2 cellular contexts compared by ENCODE assay signal in the genomic region with DNA sequence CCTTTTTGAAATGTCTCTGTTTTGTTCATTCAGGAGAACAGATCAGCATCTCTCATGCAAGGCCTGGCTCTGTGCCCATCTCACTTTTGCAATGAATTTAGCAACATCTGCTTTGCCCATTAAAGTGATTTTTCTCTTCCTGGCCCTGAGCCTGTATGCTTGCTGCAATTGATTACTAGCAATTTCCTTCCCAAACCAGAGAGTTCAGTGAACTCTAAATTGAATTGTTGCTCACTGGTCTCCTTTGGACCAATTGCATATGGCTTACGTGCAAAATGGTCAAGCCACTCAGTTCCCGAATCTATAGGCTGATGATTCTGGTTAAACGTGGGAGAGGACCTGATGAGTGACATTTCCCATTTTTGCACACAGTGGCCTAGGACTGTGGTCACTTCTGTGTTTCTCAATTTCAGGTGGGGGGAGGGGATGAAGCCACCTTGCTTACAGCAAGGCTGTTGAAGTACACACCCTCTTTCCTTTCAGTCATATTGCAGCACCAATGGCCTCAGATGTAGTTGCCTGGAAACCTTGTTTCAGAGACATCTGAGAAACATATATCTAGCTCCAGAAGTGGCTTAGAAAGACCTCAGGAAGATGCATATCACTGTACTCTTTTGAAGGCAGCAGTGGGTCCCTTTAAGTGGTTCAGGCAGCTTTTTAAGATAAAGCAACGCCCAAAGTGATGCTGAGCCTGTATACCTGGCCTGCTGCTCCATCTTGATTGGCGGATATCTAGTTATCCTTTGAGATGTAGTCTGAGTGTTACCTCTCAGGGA.
TF ChIP-seq lines count a peak whose summit lies in the region.

No MANE protein-coding gene starts in this region.

TF ChIP-seq in GM12891, 5 proteins besides CTCF, POLR2A, EP300 and RAD21:
- TF ChIP-seq POU2F2 (IDR thresholded peaks at IDR 0.05; ENCODE audit: low read depth, low read length) (peak; percentile 54), POLR2AphosphoS5 (IDR thresholded peaks at IDR 0.05; ENCODE audit: low read depth, low read length) (no peak), TAF1 (IDR thresholded peaks at IDR 0.05; ENCODE audit: low read depth, low read length) (no peak), SPI1 (IDR thresholded peaks at IDR 0.05; ENCODE audit: low read depth, low read length) (peak; percentile 86), PAX5 (IDR thresholded peaks at IDR 0.05; ENCODE audit: insufficient read depth, low read length, severe bottlenecking) (no peak)

TF ChIP-seq in IMR-90, 13 proteins besides CTCF, POLR2A, EP300 and RAD21:
- TF ChIP-seq MAZ (IDR thresholded peaks at IDR 0.05; ENCODE audit: borderline replicate concordance, low read depth, low read length), result no peak
- no peak for TF ChIP-seq CHD1 (IDR thresholded peaks at IDR 0.05; ENCODE audit: low read depth, low read length)
- TF ChIP-seq NFE2L2 (IDR thresholded peaks at IDR 0.05; ENCODE audit: low read depth, low read length), result no peak
- no peak for TF ChIP-seq SMC3 (IDR thresholded peaks at IDR 0.05; ENCODE audit: low read depth, low read length)
- no peak for TF ChIP-seq MAFK (IDR thresholded peaks at IDR 0.05; ENCODE audit: low read depth, low read length)
- TF ChIP-seq RCOR1 (IDR thresholded peaks at IDR 0.05; ENCODE audit: insufficient replicate concordance, low read length), result no peak
- no peak for TF ChIP-seq MXI1 (IDR thresholded peaks at IDR 0.05; ENCODE audit: borderline replicate concordance, low read depth, low read length)
- TF ChIP-seq, protein P1, sequence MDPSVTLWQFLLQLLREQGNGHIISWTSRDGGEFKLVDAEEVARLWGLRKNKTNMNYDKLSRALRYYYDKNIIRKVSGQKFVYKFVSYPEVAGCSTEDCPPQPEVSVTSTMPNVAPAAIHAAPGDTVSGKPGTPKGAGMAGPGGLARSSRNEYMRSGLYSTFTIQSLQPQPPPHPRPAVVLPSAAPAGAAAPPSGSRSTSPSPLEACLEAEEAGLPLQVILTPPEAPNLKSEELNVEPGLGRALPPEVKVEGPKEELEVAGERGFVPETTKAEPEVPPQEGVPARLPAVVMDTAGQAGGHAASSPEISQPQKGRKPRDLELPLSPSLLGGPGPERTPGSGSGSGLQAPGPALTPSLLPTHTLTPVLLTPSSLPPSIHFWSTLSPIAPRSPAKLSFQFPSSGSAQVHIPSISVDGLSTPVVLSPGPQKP (IDR thresholded peaks at IDR 0.05; ENCODE audit: borderline replicate concordance, low read depth, low read length), result no peak
- TF ChIP-seq, protein P2, sequence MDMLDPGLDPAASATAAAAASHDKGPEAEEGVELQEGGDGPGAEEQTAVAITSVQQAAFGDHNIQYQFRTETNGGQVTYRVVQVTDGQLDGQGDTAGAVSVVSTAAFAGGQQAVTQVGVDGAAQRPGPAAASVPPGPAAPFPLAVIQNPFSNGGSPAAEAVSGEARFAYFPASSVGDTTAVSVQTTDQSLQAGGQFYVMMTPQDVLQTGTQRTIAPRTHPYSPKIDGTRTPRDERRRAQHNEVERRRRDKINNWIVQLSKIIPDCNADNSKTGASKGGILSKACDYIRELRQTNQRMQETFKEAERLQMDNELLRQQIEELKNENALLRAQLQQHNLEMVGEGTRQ (IDR thresholded peaks at IDR 0.05; ENCODE audit: low read depth, low read length), result no peak
- TF ChIP-seq FOS (IDR thresholded peaks at IDR 0.05; ENCODE audit: low read depth, low read length), result no peak
- TF ChIP-seq CEBPB (IDR thresholded peaks at IDR 0.05; ENCODE audit: low read depth, low read length), result no peak
- TF ChIP-seq BHLHE40 (IDR thresholded peaks at IDR 0.05; ENCODE audit: low read depth, low read length), result no peak
- TF ChIP-seq RFX5 (IDR thresholded peaks at IDR 0.05; ENCODE audit: low read depth, low read length), result no peak
